In genomic region chr1:113874017-113874879, GRCh38 we compare ENCODE assay signal across 1 cellular context.
TF ChIP-seq lines count a peak whose summit lies in the region.

No MANE protein-coding gene starts in this region.

TF ChIP-seq in K562, 482 proteins besides CTCF, POLR2A, EP300 and RAD21 (continues in another document):
- TF ChIP-seq CHAMP1 (IDR thresholded peaks at IDR 0.05), result peak; percentile 27; the same call in 1 of the 2 replicates
- no peak for TF ChIP-seq SRSF7 (optimal IDR thresholded peaks at IDR 0.05; ENCODE audit: low read depth, low read length)
- no peak for TF ChIP-seq HDGF (IDR thresholded peaks at IDR 0.05)
- no peak for TF ChIP-seq ZNF717 (CRISPR knock-in tag; IDR thresholded peaks at IDR 0.05)
- TF ChIP-seq CHD1 (IDR thresholded peaks at IDR 0.05; ENCODE audit: low read length), result no peak
- TF ChIP-seq CEBPB (tag; IDR thresholded peaks at IDR 0.05), result no peak
- no peak for TF ChIP-seq TRIM24 (IDR thresholded peaks at IDR 0.05)
- TF ChIP-seq RCOR1 (IDR thresholded peaks at IDR 0.05; ENCODE audit: borderline replicate concordance in 1 of 2, low read depth in 2 of 2, low read length in 2 of 2), result no peak
- peak in 2 of 3 experiments; percentile 56 to 61; a peak in 3 of 6 replicates for TF ChIP-seq ZBTB11 (CRISPR knock-in tag; IDR thresholded peaks at IDR 0.05)
- no peak for TF ChIP-seq ZBTB49 (CRISPR knock-in tag; IDR thresholded peaks at IDR 0.05; ENCODE audit: borderline replicate concordance)
- TF ChIP-seq SIN3B (IDR thresholded peaks at IDR 0.05; ENCODE audit: low read depth), result no peak
- TF ChIP-seq MYBL2 (IDR thresholded peaks at IDR 0.05; ENCODE audit: low read depth), result no peak
- TF ChIP-seq MYBL2 (CRISPR knock-in tag; IDR thresholded peaks at IDR 0.05; ENCODE audit: borderline replicate concordance), result no peak
- TF ChIP-seq XRCC4 (IDR thresholded peaks at IDR 0.05; ENCODE audit: extremely low read depth, insufficient read depth, insufficient read length), result no peak
- no peak for TF ChIP-seq ZNF592 (IDR thresholded peaks at IDR 0.05)
- TF ChIP-seq ZNF408 (CRISPR knock-in tag; IDR thresholded peaks at IDR 0.05; ENCODE audit: low read depth), result no peak
- TF ChIP-seq IRF9 (tag; IDR thresholded peaks at IDR 0.05), result no peak
- peak; percentile 55 to 62; a peak in 3 of 4 replicates for TF ChIP-seq FOXK2 (conservative IDR thresholded peaks at IDR 0.05 in 1 of 2, IDR thresholded peaks at IDR 0.05 in 1 of 2; ENCODE audit: low read depth in 2 of 2)
- TF ChIP-seq CREB5 (CRISPR knock-in tag; IDR thresholded peaks at IDR 0.05), result no peak
- TF ChIP-seq ZNF644 (tag; IDR thresholded peaks at IDR 0.05; ENCODE audit: low read depth), result no peak
- TF ChIP-seq ERF (CRISPR knock-in tag; IDR thresholded peaks at IDR 0.05), result no peak
- no peak for TF ChIP-seq ETS1 (conservative IDR thresholded peaks at IDR 0.05; ENCODE audit: control insufficient read depth, low read depth, low read length)
- no peak for TF ChIP-seq CAMTA2 (CRISPR knock-in tag; conservative IDR thresholded peaks at IDR 0.05)
- TF ChIP-seq HDAC1 (IDR thresholded peaks at IDR 0.05), result no peak
- 0 out of 2 replicates have a peak, but pooled peaks have one; percentile 16 for TF ChIP-seq ZNF311 (CRISPR knock-in tag; IDR thresholded peaks at IDR 0.05)
- TF ChIP-seq PCBP2 (IDR thresholded peaks at IDR 0.05; ENCODE audit: low read depth, low read length, poor library complexity, severe bottlenecking), result no peak
- no peak for TF ChIP-seq CSDE1 (IDR thresholded peaks at IDR 0.05)
- TF ChIP-seq NCOA4 (IDR thresholded peaks at IDR 0.05; ENCODE audit: partially characterized antibody), result no peak
- TF ChIP-seq BRF2 (IDR thresholded peaks at IDR 0.05; ENCODE audit: borderline replicate concordance, insufficient read depth, insufficient read length), result no peak
- 0 out of 2 replicates have a peak, but pooled peaks have one; percentile 12 for TF ChIP-seq CC2D1A (IDR thresholded peaks at IDR 0.05)
- TF ChIP-seq CTBP1 (IDR thresholded peaks at IDR 0.05; ENCODE audit: borderline replicate concordance), result peak; percentile 26; the same call in 1 of the 2 replicates
- no peak for TF ChIP-seq RBFOX2 (IDR thresholded peaks at IDR 0.05; ENCODE audit: low read depth, low read length)
- no peak for TF ChIP-seq ZZZ3 (IDR thresholded peaks at IDR 0.05)
- TF ChIP-seq ZNF444 (CRISPR knock-in tag; IDR thresholded peaks at IDR 0.05), result no peak
- TF ChIP-seq POU5F1 (IDR thresholded peaks at IDR 0.05; ENCODE audit: borderline replicate concordance, low read depth, low read length, partially characterized antibody), result no peak
- TF ChIP-seq ZNF280A (IDR thresholded peaks at IDR 0.05; ENCODE audit: low read depth, partially characterized antibody), result no peak
- no peak for TF ChIP-seq ZNF57 (CRISPR knock-in tag; IDR thresholded peaks at IDR 0.05)
- no peak for TF ChIP-seq ZNF780A (CRISPR knock-in tag; IDR thresholded peaks at IDR 0.05)
- TF ChIP-seq RBBP5 (IDR thresholded peaks at IDR 0.05; ENCODE audit: borderline replicate concordance, insufficient read depth, low read length, poor library complexity, severe bottlenecking), result no peak
- no peak for TF ChIP-seq COPS2 (conservative IDR thresholded peaks at IDR 0.05)
- no peak for TF ChIP-seq RHOXF2B (CRISPR knock-in tag; conservative IDR thresholded peaks at IDR 0.05)
- TF ChIP-seq ZNF165 (CRISPR knock-in tag; IDR thresholded peaks at IDR 0.05; ENCODE audit: borderline replicate concordance), result no peak
- TF ChIP-seq ZNF140 (CRISPR knock-in tag; IDR thresholded peaks at IDR 0.05), result no peak
- no peak for TF ChIP-seq ZNF589 (CRISPR knock-in tag; IDR thresholded peaks at IDR 0.05; ENCODE audit: low read depth)
- no peak for TF ChIP-seq CEBPG (CRISPR knock-in tag; IDR thresholded peaks at IDR 0.05)
- TF ChIP-seq CEBPG (tag; conservative IDR thresholded peaks at IDR 0.05 in 1 of 2, IDR thresholded peaks at IDR 0.05 in 1 of 2), result no peak
- no peak for TF ChIP-seq JUNB (CRISPR knock-in tag; conservative IDR thresholded peaks at IDR 0.05)
- no peak for TF ChIP-seq XRCC3 (IDR thresholded peaks at IDR 0.05)
- TF ChIP-seq BRD9 (IDR thresholded peaks at IDR 0.05; ENCODE audit: low read depth, partially characterized antibody), result no peak
- TF ChIP-seq PRMT5 (CRISPR knock-in tag; IDR thresholded peaks at IDR 0.05), result no peak
- no peak for TF ChIP-seq KHSRP (IDR thresholded peaks at IDR 0.05)
